ENCODE assay signal across 13 cellular contexts in the genomic region with DNA sequence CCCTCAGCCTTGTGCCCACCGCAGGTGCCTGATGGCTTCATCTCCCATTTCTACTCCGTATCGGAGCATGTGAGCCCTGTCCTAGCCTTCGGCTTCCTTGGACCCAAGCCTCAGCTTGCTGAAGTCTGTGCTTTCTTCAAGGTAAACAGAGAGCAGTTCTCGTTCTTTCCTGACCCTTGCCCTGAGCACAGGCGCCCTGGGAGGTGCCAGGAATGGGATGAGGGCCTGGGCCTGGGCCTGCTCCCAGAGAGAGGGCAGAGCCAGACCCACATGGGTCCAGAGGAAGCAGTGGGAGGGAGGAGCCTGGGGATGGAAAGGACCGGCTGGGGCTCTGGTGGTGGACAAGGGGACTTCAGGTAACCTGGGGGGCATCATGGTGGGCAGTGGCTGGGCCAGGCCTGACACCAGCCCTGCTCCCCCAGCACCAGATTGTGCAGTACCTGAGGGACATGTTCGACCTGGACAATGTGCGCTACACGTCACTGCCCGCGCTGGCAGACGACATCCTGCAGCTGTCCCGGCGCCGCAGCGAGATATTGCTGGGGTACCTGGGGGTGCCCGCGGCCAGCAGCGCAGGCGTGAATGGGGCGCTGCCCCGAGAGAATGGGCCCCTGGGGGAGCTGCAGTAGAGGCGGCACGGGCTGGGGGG. TPM values are rescaled to one million over a fixed set of nuclear protein-coding genes. Genes with fewer than 3 reads are reported as not detected.
DNase-seq lines count a peak whose midpoint lies in the region; ATAC-seq, FAIRE-seq and TF ChIP-seq lines count a peak whose summit lies in the region.
"Had no signal": no experiment of that assay in that cellular context is flagged by ENCODE, and none has a peak within 500 bp of the region (broad histone marks: within the 10 kb centered on the region; RNA-seq: fewer than 3 reads in every experiment).

No MANE protein-coding gene starts in this region.

- no peak for TF ChIP-seq CTCF in GM12878 (IDR thresholded peaks at IDR 0.05 in 2 of 3, conservative IDR thresholded peaks at IDR 0.05 in 1 of 3; ENCODE audit: control insufficient read depth in 2 of 3, extremely low read depth in 1 of 3, insufficient read depth in 1 of 3, low read depth in 3 of 3, low read length in 3 of 3)
- no peak for TF ChIP-seq CTCF in lower lobe of right lung (IDR thresholded peaks at IDR 0.05)
- TF ChIP-seq CTCF in stomach (IDR thresholded peaks at IDR 0.05): peak in 1 of 7 experiments; percentile 1

- H3K4me1 Mint-ChIP-seq in activated naive CD8-positive, alpha-beta T cell (ENCODE audit: low read depth): peaks cover 36% of the 10 kb centered on the region
- H3K4me1 Mint-ChIP-seq in activated naive CD8-positive, alpha-beta T cell treated with anti-CD3 and anti-CD28 coated beads, Interleukin-2, amount 50 U/mL, for 24 hours: peaks cover 30% of the 10 kb centered on the region

- peaks cover 5% of the 10 kb centered on the region for H3K36me3 Mint-ChIP-seq in activated naive CD8-positive, alpha-beta T cell
- peaks cover 9% of the 10 kb centered on the region for H3K36me3 Mint-ChIP-seq in activated naive CD8-positive, alpha-beta T cell treated with anti-CD3 and anti-CD28 coated beads, Interleukin-2, amount 50 U/mL, for 24 hours (ENCODE audit: low read depth)

- H3K9me3 ChIP-seq in GM12878 (replicated peaks; ENCODE audit: control insufficient read depth, insufficient read depth, low read length): no peaks in the 10 kb centered on the region
- H3K9me3 ChIP-seq in lower lobe of right lung: no peaks in the 10 kb centered on the region
- H3K9me3 ChIP-seq in stomach: no peaks in the 10 kb centered on the region
- H3K9me3 ChIP-seq: uterus had no signal

- H3K79me2 ChIP-seq in GM12878 (ENCODE audit: control insufficient read depth, insufficient read depth, low read length): no peaks in the 10 kb centered on the region
- H3K79me2 ChIP-seq: hepatocyte had no signal

- DNase-seq in activated naive CD8-positive, alpha-beta T cell treated with anti-CD3 and anti-CD28 coated beads, Interleukin-2, amount 50 U/mL, for 24 hours: no peak
- no peak for DNase-seq in GM12878 (ENCODE audit: low read depth, low spot score)
- no peak for DNase-seq in lower lobe of right lung
- no peak for DNase-seq in stomach
- DNase-seq in ureter (ENCODE audit: low spot score): no peak
- no peak for DNase-seq in amniotic stem cell (lab: John Stamatoyannopoulos, UW)
- DNase-seq in NCI-H128 (lab: John Stamatoyannopoulos, UW; ENCODE audit: unreplicated experiment): no peak
- DNase-seq: ACHN, GM23248, uterus had no signal

- H3K9me3 Mint-ChIP-seq in activated naive CD8-positive, alpha-beta T cell (ENCODE audit: low read depth): no peaks in the 10 kb centered on the region
- no peaks in the 10 kb centered on the region for H3K9me3 Mint-ChIP-seq in activated naive CD8-positive, alpha-beta T cell treated with anti-CD3 and anti-CD28 coated beads, Interleukin-2, amount 50 U/mL, for 24 hours

- ATAC-seq in activated naive CD8-positive, alpha-beta T cell treated with anti-CD3 and anti-CD28 coated beads, Interleukin-2, amount 50 U/mL, for 24 hours: no peak
- ATAC-seq in GM12878 (no peak), lower lobe of right lung (no peak)

- H4K20me1 ChIP-seq in GM12878 (ENCODE audit: control insufficient read depth, insufficient read depth): no peaks in the 10 kb centered on the region

- CTCF ChIA-PET in GM12878 (lab: Yijun Ruan, JAX): no interaction called here

- no peak overlapping the region; the same call in 1 of the 2 replicates for H3K27ac ChIP-seq in GM12878 (ENCODE audit: control insufficient read depth, insufficient read depth)
- H3K27ac ChIP-seq in lower lobe of right lung: peak overlapping the region; percentile 43
- peak overlapping the region; percentile 81 to 93 (median 85) for H3K27ac ChIP-seq in stomach
- H3K27ac ChIP-seq: epithelial cell of prostate, GM23248, hepatocyte, uterus had no signal

- H3K4me1 ChIP-seq in GM12878 (ENCODE audit: control insufficient read depth, insufficient read depth, low read length) (peaks cover 12% of the 10 kb centered on the region), lower lobe of right lung (no peaks in the 10 kb centered on the region), stomach (peaks cover 20 to 43% (median 35%) of the 10 kb centered on the region in 4 donors)
- H3K4me1 ChIP-seq: uterus had no signal

- H3K27me3 Mint-ChIP-seq in activated naive CD8-positive, alpha-beta T cell: no peaks in the 10 kb centered on the region
- no peaks in the 10 kb centered on the region for H3K27me3 Mint-ChIP-seq in activated naive CD8-positive, alpha-beta T cell treated with anti-CD3 and anti-CD28 coated beads, Interleukin-2, amount 50 U/mL, for 24 hours

- FAIRE-seq in GM12878 (lab: Jason Lieb, UNC): no peak

- no peaks in the 10 kb centered on the region; a peak in 2 of 4 replicates for H3K36me3 ChIP-seq in GM12878 (ENCODE audit: control insufficient read depth in 2 of 2, insufficient read depth in 2 of 2, low read length in 1 of 2)
- H3K36me3 ChIP-seq in lower lobe of right lung: peaks cover 50% of the 10 kb centered on the region
- H3K36me3 ChIP-seq in stomach: peaks cover 24 to 65% (median 61%) of the 10 kb centered on the region in 4 donors
- H3K36me3 ChIP-seq: uterus had no signal

- peak overlapping the region; percentile 71 for H2AFZ ChIP-seq in GM12878 (ENCODE audit: control insufficient read depth, low read depth, low read length)
- H2AFZ ChIP-seq: GM23248, hepatocyte had no signal

- no peak overlapping the region for H3K4me3 Mint-ChIP-seq in activated naive CD8-positive, alpha-beta T cell
- no peak overlapping the region for H3K4me3 Mint-ChIP-seq in activated naive CD8-positive, alpha-beta T cell treated with anti-CD3 and anti-CD28 coated beads, Interleukin-2, amount 50 U/mL, for 24 hours

- no peak for TF ChIP-seq RAD21 in GM12878 (IDR thresholded peaks at IDR 0.05; ENCODE audit: insufficient read depth, low read depth, low read length)

- SMC1A ChIA-PET in GM12878 (lab: Charles Lee; ENCODE audit: uncharacterized antibody, unreplicated experiment): no interaction called here

- 90% methylated on average over 25 of the region's 25 CpGs for WGBS in GM12878 (ENCODE audit: insufficient coverage, insufficient replicate concordance, low lambda C conversion rate, missing lambda C conversion rate)
- 77 to 94% (median 81%) methylated on average over 19 to 25 of the region's 25 CpGs for WGBS in stomach, 5 donors

- RAD21 ChIA-PET in GM12878 (lab: Charles Lee; ENCODE audit: unreplicated experiment): no interaction called here

- POLR2A ChIA-PET in GM12878 (lab: Charles Lee): no interaction called here

- intact Hi-C loops in GM12878 (cut with micrococcal nuclease; ENCODE audit: unreplicated experiment) (no loop called here), lower lobe of right lung (cut with DNase I) (no loop called here), stomach (cut with DNase I; ENCODE audit: low total_unique reads) (no loop called here)

- TF ChIP-seq EP300 in GM12878 (IDR thresholded peaks at IDR 0.05; ENCODE audit: borderline replicate concordance in 1 of 2, control insufficient read depth in 1 of 2, low read depth in 2 of 2, low read length in 2 of 2) (no peak), stomach (IDR thresholded peaks at IDR 0.05) (no peak)

- H3K9ac ChIP-seq in GM12878 (ENCODE audit: control insufficient read depth, insufficient read depth, low read length): no peak overlapping the region
- H3K9ac ChIP-seq: GM23248 had no signal

- TF ChIP-seq POLR2A in GM12878 (IDR thresholded peaks at IDR 0.05; ENCODE audit: low read depth, low read length) (no peak), stomach (IDR thresholded peaks at IDR 0.05) (no peak)

- no TSS peak for BruUV-seq in GM12878 (replicated peaks; lab: Mats Ljungman, UMichigan)

- H3K4me3 ChIP-seq in GM12878 (no peak overlapping the region), lower lobe of right lung (no peak overlapping the region), stomach (no peak overlapping the region)
- H3K4me3 ChIP-seq: GM23248, hepatocyte, uterus had no signal

- in situ Hi-C loops in GM12878 (cut with MboI): no loop called here

- H3K27me3 ChIP-seq in GM12878 (replicated peaks in 1 of 2; ENCODE audit: control insufficient read depth in 2 of 2, insufficient read depth in 2 of 2, low read length in 1 of 2) (no peaks in the 10 kb centered on the region), lower lobe of right lung (ENCODE audit: low read depth) (no peaks in the 10 kb centered on the region), stomach (no peaks in the 10 kb centered on the region)
- H3K27me3 ChIP-seq: hepatocyte, uterus had no signal

- peak overlapping the region; percentile 96 for H3K27ac Mint-ChIP-seq in activated naive CD8-positive, alpha-beta T cell
- no peak overlapping the region for H3K27ac Mint-ChIP-seq in activated naive CD8-positive, alpha-beta T cell treated with anti-CD3 and anti-CD28 coated beads, Interleukin-2, amount 50 U/mL, for 24 hours

- no peak overlapping the region for H3K4me2 ChIP-seq in GM12878 (ENCODE audit: control insufficient read depth, insufficient read depth)
- H3K4me2 ChIP-seq: hepatocyte had no signal

RNA-seq across cellular contexts. Expression of gene DOLPP1, which starts 11.0 kb away (rescaled TPM):
- 6.4 and 8.2 TPM in 2 replicates for total RNA-seq in GM12878 (2013; cell fraction: nucleolus; rRNA removed)
- total RNA-seq in GM12878 (2014; rRNA removed) (12.6 and 13.0 TPM in 2 replicates), GM12878 (2014; rRNA removed; fragmentation: Illumina TruSeq; extraction: Trizol) (8.6 and 10.0 TPM in 2 replicates), GM12878 (2021) (15.2 TPM in 2 replicates), lower lobe of right lung (9.5 TPM), stomach (10 to 100 TPM in 4 of 5 donors, 1 to 10 TPM in 1; 5.5 to 84.0 (median 17.4) TPM), ureter (18.2 TPM)
- polyA plus RNA-seq in GM12878 (2011; ENCODE audit: low read depth): 3.9 TPM
- polyA plus RNA-seq in GM12878 (2011; rRNA removed) (8.0 and 13.2 TPM in 2 replicates), GM12878 (2014; fragmentation: Illumina TruSeq; extraction: Trizol) (6.6 and 13.6 TPM in 2 replicates), GM12878 (2014; fragmentation: Nextera tagmentation; extraction: Ambion mirVana) (1 to 10 TPM in 1 of 2 experiments, under 1 TPM in 1; 0.76 to 3.5 TPM), GM12878 (2014; rRNA removed) (17.4 and 19.9 TPM in 2 replicates), GM12878 (2016; fragmentation: Nextera tagmentation; extraction: Ambion mirVana) (10 to 100 TPM; 18.9 to 19.2 TPM), stomach (10 to 100 TPM in 1 of 3 donors, 1 to 10 TPM in 2; 3.4 to 11.4 (median 8.3) TPM)
- 17.8 and 22.8 TPM in 2 replicates for polyA plus RNA-seq in GM12878 (2011; cell fraction: cytosol; rRNA removed)
- 22.8 and 28.4 TPM in 2 replicates for polyA plus RNA-seq in GM12878 (2011; cell fraction: nucleus; rRNA removed)
- polyA plus RNA-seq in GM12878 (2012): 5.7 and 6.6 TPM in 2 replicates
- 9.2 and 14.9 TPM in 2 replicates for polyA minus RNA-seq in GM12878 (2011; rRNA and poly(A)+ RNA removed)
- 5.1 and 5.5 TPM in 2 replicates for polyA minus RNA-seq in GM12878 (2011; cell fraction: cytosol; rRNA and poly(A)+ RNA removed)
- polyA minus RNA-seq in GM12878 (2011; cell fraction: nucleus; rRNA and poly(A)+ RNA removed): 4.4 and 7.9 TPM in 2 replicates

RNA-seq across cellular contexts. Expression of gene MIGA2, which starts 33.5 kb away (rescaled TPM):
- 75.6 and 86.7 TPM in 2 replicates for total RNA-seq in GM12878 (2013; cell fraction: nucleolus; rRNA removed)
- total RNA-seq in GM12878 (2014; rRNA removed) (15.5 and 15.8 TPM in 2 replicates), GM12878 (2014; rRNA removed; fragmentation: Illumina TruSeq; extraction: Trizol) (7.9 and 8.1 TPM in 2 replicates), GM12878 (2021) (27.8 and 31.0 TPM in 2 replicates), lower lobe of right lung (21.2 TPM), stomach (100 to 1,000 TPM in 1 of 5 donors, 10 to 100 TPM in 4; 34.5 to 175 (median 49.0) TPM), ureter (58.2 TPM)
- 7.5 TPM for polyA plus RNA-seq in GM12878 (2011; ENCODE audit: low read depth)
- polyA plus RNA-seq in GM12878 (2011; rRNA removed) (6.2 and 9.5 TPM in 2 replicates), GM12878 (2014; fragmentation: Illumina TruSeq; extraction: Trizol) (1.5 and 6.7 TPM in 2 replicates), GM12878 (2014; fragmentation: Nextera tagmentation; extraction: Ambion mirVana) (under 1 TPM; 0.14 to 0.77 TPM), GM12878 (2014; rRNA removed) (27.3 and 28.0 TPM in 2 replicates), GM12878 (2016; fragmentation: Nextera tagmentation; extraction: Ambion mirVana) (10 to 100 TPM; 18.2 to 21.0 TPM), stomach (10 to 100 TPM in 2 of 3 donors, 1 to 10 TPM in 1; 9.0 to 28.2 (median 10.4) TPM)
- 12.4 and 21.6 TPM in 2 replicates for polyA plus RNA-seq in GM12878 (2011; cell fraction: cytosol; rRNA removed)
- polyA plus RNA-seq in GM12878 (2011; cell fraction: nucleus; rRNA removed): 187 and 207 TPM in 2 replicates
- 14.0 and 17.2 TPM in 2 replicates for polyA plus RNA-seq in GM12878 (2012)
- 8.4 and 17.2 TPM in 2 replicates for polyA minus RNA-seq in GM12878 (2011; rRNA and poly(A)+ RNA removed)
- 4.9 and 7.5 TPM in 2 replicates for polyA minus RNA-seq in GM12878 (2011; cell fraction: cytosol; rRNA and poly(A)+ RNA removed)
- polyA minus RNA-seq in GM12878 (2011; cell fraction: nucleus; rRNA and poly(A)+ RNA removed): 20.2 and 27.9 TPM in 2 replicates

RNA-seq across cellular contexts. Expression of gene CRAT, which starts 40.6 kb away (rescaled TPM):
- 0.59 and 1.1 TPM in 2 replicates for total RNA-seq in GM12878 (2013; cell fraction: nucleolus; rRNA removed)
- total RNA-seq in GM12878 (2014; rRNA removed) (2.0 TPM in 2 replicates), GM12878 (2014; rRNA removed; fragmentation: Illumina TruSeq; extraction: Trizol) (0.60 and 0.89 TPM in 2 replicates), GM12878 (2021) (2.9 and 3.4 TPM in 2 replicates), lower lobe of right lung (23.2 TPM), stomach (10 to 100 TPM; 13.0 to 92.2 (median 49.6) TPM), ureter (42.1 TPM)
- 0.85 TPM for polyA plus RNA-seq in GM12878 (2011; ENCODE audit: low read depth)
- polyA plus RNA-seq in GM12878 (2011; rRNA removed) (0.32 and 0.61 TPM in 2 replicates), GM12878 (2014; fragmentation: Illumina TruSeq; extraction: Trizol) (0.79 and 1.5 TPM in 2 replicates), GM12878 (2014; fragmentation: Nextera tagmentation; extraction: Ambion mirVana) (under 1 TPM; 0.10 to 0.47 TPM), GM12878 (2014; rRNA removed) (2.0 and 2.7 TPM in 2 replicates), GM12878 (2016; fragmentation: Nextera tagmentation; extraction: Ambion mirVana) (1 to 10 TPM; 3.2 to 3.4 TPM), stomach (10 to 100 TPM; 25.8 to 28.5 (median 28.1) TPM)
- polyA plus RNA-seq in GM12878 (2011; cell fraction: cytosol; rRNA removed): 1.1 and 1.6 TPM in 2 replicates
- polyA plus RNA-seq in GM12878 (2011; cell fraction: nucleus; rRNA removed): 2.0 TPM in 2 replicates
- 2.0 and 3.2 TPM in 2 replicates for polyA plus RNA-seq in GM12878 (2012)
- 1.0 and 1.5 TPM in 2 replicates for polyA minus RNA-seq in GM12878 (2011; rRNA and poly(A)+ RNA removed)
- 0.52 and 3.1 TPM in 2 replicates for polyA minus RNA-seq in GM12878 (2011; cell fraction: cytosol; rRNA and poly(A)+ RNA removed)
- 0.48 and 1.1 TPM in 2 replicates for polyA minus RNA-seq in GM12878 (2011; cell fraction: nucleus; rRNA and poly(A)+ RNA removed)

RNA-seq across cellular contexts. Expression of gene PTPA, which starts 41.3 kb away (rescaled TPM):
- total RNA-seq in GM12878 (2013; cell fraction: nucleolus; rRNA removed): 38.9 and 47.5 TPM in 2 replicates
- total RNA-seq in GM12878 (2014; rRNA removed) (86.2 and 91.7 TPM in 2 replicates), GM12878 (2014; rRNA removed; fragmentation: Illumina TruSeq; extraction: Trizol) (42.9 and 45.6 TPM in 2 replicates), GM12878 (2021) (91.3 and 100 TPM in 2 replicates), lower lobe of right lung (100 TPM), stomach (100 to 1,000 TPM in 1 of 5 donors, 10 to 100 TPM in 4; 12.3 to 118 (median 48.8) TPM), ureter (143 TPM)
- polyA plus RNA-seq in GM12878 (2011; ENCODE audit: low read depth): 22.8 TPM
- polyA plus RNA-seq in GM12878 (2011; rRNA removed) (90.9 and 111 TPM in 2 replicates), GM12878 (2014; fragmentation: Illumina TruSeq; extraction: Trizol) (56.2 and 61.6 TPM in 2 replicates), GM12878 (2014; fragmentation: Nextera tagmentation; extraction: Ambion mirVana) (1 to 10 TPM; 1.6 to 3.2 TPM), GM12878 (2014; rRNA removed) (69.6 and 81.5 TPM in 2 replicates), GM12878 (2016; fragmentation: Nextera tagmentation; extraction: Ambion mirVana) (10 to 100 TPM; 48.3 to 54.0 TPM), stomach (100 to 1,000 TPM in 1 of 3 donors, 10 to 100 TPM in 2; 69.2 to 111 (median 77.9) TPM)
- 132 and 151 TPM in 2 replicates for polyA plus RNA-seq in GM12878 (2011; cell fraction: cytosol; rRNA removed)
- 121 and 122 TPM in 2 replicates for polyA plus RNA-seq in GM12878 (2011; cell fraction: nucleus; rRNA removed)
- polyA plus RNA-seq in GM12878 (2012): 35.0 and 40.3 TPM in 2 replicates
- 86.4 and 110 TPM in 2 replicates for polyA minus RNA-seq in GM12878 (2011; rRNA and poly(A)+ RNA removed)
- 42.0 and 43.0 TPM in 2 replicates for polyA minus RNA-seq in GM12878 (2011; cell fraction: cytosol; rRNA and poly(A)+ RNA removed)
- polyA minus RNA-seq in GM12878 (2011; cell fraction: nucleus; rRNA and poly(A)+ RNA removed): 38.0 and 50.2 TPM in 2 replicates

RNA-seq across cellular contexts. Expression of gene SH3GLB2, which starts 41.8 kb away (rescaled TPM):
- 51.4 and 58.4 TPM in 2 replicates for total RNA-seq in GM12878 (2013; cell fraction: nucleolus; rRNA removed)
- 38.4 and 40.2 TPM in 2 replicates for total RNA-seq in GM12878 (2014; rRNA removed)
- 19.0 and 20.3 TPM in 2 replicates for total RNA-seq in GM12878 (2014; rRNA removed; fragmentation: Illumina TruSeq; extraction: Trizol)
- total RNA-seq in GM12878 (2021): 57.8 and 59.9 TPM in 2 replicates
- polyA plus RNA-seq in GM12878 (2011; ENCODE audit: low read depth): 7.0 TPM
- polyA plus RNA-seq in GM12878 (2011; rRNA removed): 17.4 and 34.8 TPM in 2 replicates
- 43.0 and 61.6 TPM in 2 replicates for polyA plus RNA-seq in GM12878 (2011; cell fraction: cytosol; rRNA removed)
- polyA plus RNA-seq in GM12878 (2011; cell fraction: nucleus; rRNA removed): 314 and 330 TPM in 2 replicates
- polyA plus RNA-seq in GM12878 (2012): 30.4 and 35.1 TPM in 2 replicates
- polyA plus RNA-seq in GM12878 (2014; fragmentation: Illumina TruSeq; extraction: Trizol): 7.0 and 31.5 TPM in 2 replicates
- 1 to 10 TPM in 1 of 2 experiments, under 1 TPM in 1; 0.21 to 1.2 TPM for polyA plus RNA-seq in GM12878 (2014; fragmentation: Nextera tagmentation; extraction: Ambion mirVana)
- polyA plus RNA-seq in GM12878 (2014; rRNA removed): 58.7 and 61.3 TPM in 2 replicates
- 10 to 100 TPM in 1 of 2 experiments, 1 to 10 TPM in 1; 5.5 to 30.1 TPM for polyA plus RNA-seq in GM12878 (2016; fragmentation: Nextera tagmentation; extraction: Ambion mirVana)
- polyA minus RNA-seq in GM12878 (2011; rRNA and poly(A)+ RNA removed): 16.0 and 28.9 TPM in 2 replicates
- polyA minus RNA-seq in GM12878 (2011; cell fraction: cytosol; rRNA and poly(A)+ RNA removed): 10.8 and 18.7 TPM in 2 replicates
- polyA minus RNA-seq in GM12878 (2011; cell fraction: nucleus; rRNA and poly(A)+ RNA removed): 17.4 and 24.1 TPM in 2 replicates
- total RNA-seq in lower lobe of right lung: 94.7 TPM
- 100 to 1,000 TPM in 4 of 5 donors, 10 to 100 TPM in 1; 50.5 to 408 (median 138) TPM for total RNA-seq in stomach
- polyA plus RNA-seq in stomach: 100 to 1,000 TPM in 2 of 3 donors, 10 to 100 TPM in 1; 58.2 to 113 (median 102) TPM
- total RNA-seq in ureter: 317 TPM
